In the genomic region with DNA sequence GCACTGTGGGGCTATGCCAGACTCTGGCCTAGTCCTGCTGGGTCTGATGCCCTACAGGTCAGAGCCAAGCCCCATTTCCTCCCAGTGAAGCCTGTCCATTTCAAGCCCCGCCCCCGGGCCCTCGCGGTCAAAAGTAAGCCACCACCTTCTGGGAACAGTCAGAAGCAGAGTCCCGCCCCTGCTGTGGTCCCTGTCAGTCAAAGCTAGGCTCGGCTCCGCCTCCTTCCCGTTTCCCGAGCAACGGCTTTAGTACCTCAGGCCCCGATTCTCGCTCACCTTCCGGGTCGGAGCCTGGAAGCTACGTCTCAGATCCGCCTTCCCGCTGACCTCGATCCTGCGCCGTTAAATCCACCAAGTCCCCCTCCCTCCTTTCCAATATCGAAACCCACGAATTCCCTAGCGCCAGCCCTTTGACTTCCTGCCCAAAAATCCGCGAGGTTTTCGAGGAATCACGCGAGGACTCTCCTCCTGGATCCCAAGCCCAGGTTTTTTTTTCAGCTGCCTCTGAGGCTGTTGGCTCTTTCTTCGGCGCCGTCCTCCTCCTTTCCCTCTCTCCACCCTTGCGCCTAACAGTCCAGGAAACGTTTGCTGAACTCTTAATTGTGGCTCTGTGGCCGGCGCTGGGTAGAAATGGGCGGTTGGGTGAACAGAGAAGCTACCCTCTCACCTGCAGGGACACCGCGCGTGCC, we compare ENCODE assay signal across 1 cellular context.
TF ChIP-seq lines count a peak whose summit lies in the region.

No MANE protein-coding gene starts in this region.

TF ChIP-seq in HEK293, 187 proteins besides CTCF, POLR2A, EP300 and RAD21 (continued from another document):
- TF ChIP-seq, protein P1, sequence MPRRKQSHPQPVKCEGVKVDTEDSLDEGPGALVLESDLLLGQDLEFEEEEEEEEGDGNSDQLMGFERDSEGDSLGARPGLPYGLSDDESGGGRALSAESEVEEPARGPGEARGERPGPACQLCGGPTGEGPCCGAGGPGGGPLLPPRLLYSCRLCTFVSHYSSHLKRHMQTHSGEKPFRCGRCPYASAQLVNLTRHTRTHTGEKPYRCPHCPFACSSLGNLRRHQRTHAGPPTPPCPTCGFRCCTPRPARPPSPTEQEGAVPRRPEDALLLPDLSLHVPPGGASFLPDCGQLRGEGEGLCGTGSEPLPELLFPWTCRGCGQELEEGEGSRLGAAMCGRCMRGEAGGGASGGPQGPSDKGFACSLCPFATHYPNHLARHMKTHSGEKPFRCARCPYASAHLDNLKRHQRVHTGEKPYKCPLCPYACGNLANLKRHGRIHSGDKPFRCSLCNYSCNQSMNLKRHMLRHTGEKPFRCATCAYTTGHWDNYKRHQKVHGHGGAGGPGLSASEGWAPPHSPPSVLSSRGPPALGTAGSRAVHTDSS (tag by site-specific recombination; IDR thresholded peaks at IDR 0.05) = no peak
- no peak for TF ChIP-seq GLI4 (tag by site-specific recombination; IDR thresholded peaks at IDR 0.05)
- no peak for TF ChIP-seq ZNF707 (tag by site-specific recombination; IDR thresholded peaks at IDR 0.05)
- TF ChIP-seq, protein P2, sequence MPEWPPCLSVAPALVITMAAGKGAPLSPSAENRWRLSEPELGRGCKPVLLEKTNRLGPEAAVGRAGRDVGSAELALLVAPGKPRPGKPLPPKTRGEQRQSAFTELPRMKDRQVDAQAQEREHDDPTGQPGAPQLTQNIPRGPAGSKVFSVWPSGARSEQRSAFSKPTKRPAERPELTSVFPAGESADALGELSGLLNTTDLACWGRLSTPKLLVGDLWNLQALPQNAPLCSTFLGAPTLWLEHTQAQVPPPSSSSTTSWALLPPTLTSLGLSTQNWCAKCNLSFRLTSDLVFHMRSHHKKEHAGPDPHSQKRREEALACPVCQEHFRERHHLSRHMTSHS (tag by site-specific recombination; IDR thresholded peaks at IDR 0.05) = no peak
- TF ChIP-seq PRDM1 (tag by site-specific recombination; IDR thresholded peaks at IDR 0.05) = peak; percentile 89
- TF ChIP-seq OVOL3 (tag by site-specific recombination; IDR thresholded peaks at IDR 0.05) = no peak
- TF ChIP-seq ZNF37A (tag by site-specific recombination; IDR thresholded peaks at IDR 0.05) = no peak
- peak; percentile 69 for TF ChIP-seq ZNF518A (tag by site-specific recombination; conservative IDR thresholded peaks at IDR 0.05; ENCODE audit: low read depth)
